8 cellular contexts compared by ENCODE assay signal in the genomic region with DNA sequence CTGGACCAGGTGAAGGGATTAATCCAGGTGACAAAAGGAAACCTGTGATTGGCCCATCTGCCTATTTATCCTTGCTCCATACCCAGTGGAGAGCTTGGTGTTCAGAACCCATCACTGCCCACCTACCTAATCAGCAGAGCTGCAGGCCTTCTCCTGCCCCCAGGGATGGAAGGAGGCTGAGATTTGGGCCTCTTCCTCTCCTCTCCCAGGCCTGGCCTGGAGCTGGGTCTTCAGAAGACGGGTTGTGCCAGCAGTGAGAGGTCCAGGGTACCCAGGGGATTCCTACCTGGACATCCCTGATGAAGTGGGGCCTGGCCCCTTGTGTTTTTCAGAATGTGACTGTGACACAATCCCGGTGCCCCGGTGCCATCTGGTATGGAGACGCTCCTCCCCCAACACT.
"Had no signal": no experiment of that assay in that cellular context is flagged by ENCODE, and none has a peak within 500 bp of the region (broad histone marks: within the 10 kb centered on the region; RNA-seq: fewer than 3 reads in every experiment).

No MANE protein-coding gene starts in this region.

- H3K4me3 ChIP-seq: GM23248, HAP-1 had no signal

- DNase-seq: GM23248, HFFc6, KBM-7 had no signal

- H3K9me3 ChIP-seq: HAP-1 had no signal

- H3K9me3 Mint-ChIP-seq: HFFc6 had no signal

- H3K4me3 Mint-ChIP-seq: HFFc6, IgD-negative memory B cell had no signal

- H3K36me3 ChIP-seq: HAP-1 had no signal

- H3K9ac ChIP-seq: GM23248 had no signal

- ATAC-seq: HCT116, HepG2 had no signal

- H2AFZ ChIP-seq: GM23248 had no signal

- H3K27me3 Mint-ChIP-seq: IgD-negative memory B cell had no signal

- H3K4me1 Mint-ChIP-seq: IgD-negative memory B cell had no signal

- H3K4me1 ChIP-seq: HAP-1 had no signal

- H3K27ac ChIP-seq: GM23248, HL-60 had no signal

- H3K36me3 Mint-ChIP-seq: IgD-negative memory B cell had no signal

- H3K27ac Mint-ChIP-seq: HFFc6 had no signal
